Comparison of ENCODE assay signal across 8 cellular contexts in the genomic region with DNA sequence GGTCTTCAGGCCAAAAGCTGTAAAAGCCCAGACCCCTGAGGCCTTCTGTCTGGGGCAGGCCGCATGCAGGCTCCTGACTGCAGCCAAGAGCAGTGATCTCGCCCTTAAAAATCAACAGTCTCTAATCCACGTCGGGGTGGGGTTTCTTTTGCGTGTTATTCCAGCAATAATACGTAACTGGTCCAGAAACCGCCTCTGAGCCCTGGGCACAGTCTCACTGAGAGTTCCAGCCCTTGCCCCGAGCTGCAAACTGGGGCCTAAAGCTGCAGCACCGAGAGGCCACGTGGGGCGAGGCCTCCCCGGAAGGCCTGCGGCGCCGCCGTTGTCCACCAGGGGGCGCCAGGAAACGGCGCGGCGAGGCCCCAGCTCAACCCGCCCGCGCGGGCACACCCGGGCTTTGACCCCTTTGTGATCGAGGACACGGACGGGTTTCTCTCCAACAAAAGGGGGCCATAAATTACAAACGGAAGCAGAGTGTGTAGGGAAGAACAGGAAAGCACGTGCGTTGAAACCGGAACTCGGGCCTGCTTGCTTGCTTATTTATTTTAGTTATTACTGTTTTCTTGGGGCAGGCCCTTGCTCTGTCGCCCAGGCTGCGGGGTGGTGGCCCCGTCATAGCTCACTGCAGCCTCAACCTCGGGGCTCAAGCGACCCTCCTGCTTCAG.
DNase-seq lines count a peak whose midpoint lies in the region; ATAC-seq, FAIRE-seq and TF ChIP-seq lines count a peak whose summit lies in the region.

No MANE protein-coding gene starts in this region.

- TF ChIP-seq POLR2A in suprapubic skin (IDR thresholded peaks at IDR 0.05), result no peak

- DNase-seq in AG08396 (ENCODE audit: low spot score), result peak; percentile 92
- DNase-seq in GM19238 (ENCODE audit: insufficient read length, low spot score), result peak; percentile 93
- DNase-seq in RWPE2 (ENCODE audit: low spot score), result peak; percentile 55
- DNase-seq in activated gamma-delta T cell treated with Interleukin-2 at 50 U/mL for 16 hours, result peak; percentile 84
- DNase-seq in frontal cortex (ENCODE audit: low spot score in 2 of 2), result peak; percentile 83 to 93
- DNase-seq in occipital lobe (lab: John Stamatoyannopoulos, UW), result peak; percentile 54
- DNase-seq in suprapubic skin (ENCODE audit: low spot score in 2 of 2), result peak; percentile 83 to 87

- H3K4me1 ChIP-seq in RWPE2 (ENCODE audit: insufficient read depth, poor library complexity, severe bottlenecking), result peaks cover 32% of the 10 kb centered on the region
- H3K4me1 ChIP-seq in suprapubic skin, result peaks cover 67% of the 10 kb centered on the region

- H3K27me3 ChIP-seq in RWPE2 (ENCODE audit: insufficient read depth, poor library complexity, severe bottlenecking) (no peaks in the 10 kb centered on the region), suprapubic skin (no peaks in the 10 kb centered on the region)

- WGBS in suprapubic skin, result 6% methylated on average over 35 of the region's 39 CpGs

- TF ChIP-seq CTCF in RWPE2 (IDR thresholded peaks at IDR 0.05; ENCODE audit: poor library complexity, severe bottlenecking) (peak; percentile 88), suprapubic skin (IDR thresholded peaks at IDR 0.05) (peak; percentile 99 to 100)

- no peaks in the 10 kb centered on the region for H3K36me3 ChIP-seq in KOPT-K1 (ENCODE audit: insufficient read depth, low read length)
- no peaks in the 10 kb centered on the region for H3K36me3 ChIP-seq in RWPE2 (ENCODE audit: low read depth)
- no peaks in the 10 kb centered on the region for H3K36me3 ChIP-seq in suprapubic skin

- H3K4me3 ChIP-seq in RWPE2 (ENCODE audit: severe bottlenecking) (no peak overlapping the region), suprapubic skin (peak overlapping the region; percentile 3)

- TF ChIP-seq EP300 in suprapubic skin (IDR thresholded peaks at IDR 0.05), result no peak

- FAIRE-seq in frontal cortex (lab: Jason Lieb, UNC), result no peak

- peak; percentile 50; the same call in 2 of the 3 replicates for ATAC-seq in RWPE2 (ENCODE audit: low read depth)

- H3K27ac ChIP-seq in KOPT-K1 (ENCODE audit: low read depth, low read length, poor library complexity, severe bottlenecking) (peak overlapping the region; percentile 75), RWPE2 (ENCODE audit: poor library complexity, severe bottlenecking) (peak overlapping the region; percentile 47), suprapubic skin (peak overlapping the region; percentile 90)

- H3K9me3 ChIP-seq in KOPT-K1 (ENCODE audit: insufficient read depth, low read length, poor library complexity, severe bottlenecking), result no peaks in the 10 kb centered on the region
- no peaks in the 10 kb centered on the region for H3K9me3 ChIP-seq in RWPE2 (ENCODE audit: severe bottlenecking)
- no peaks in the 10 kb centered on the region for H3K9me3 ChIP-seq in suprapubic skin
